ENCODE assay signal across 18 cellular contexts in the genomic region with DNA sequence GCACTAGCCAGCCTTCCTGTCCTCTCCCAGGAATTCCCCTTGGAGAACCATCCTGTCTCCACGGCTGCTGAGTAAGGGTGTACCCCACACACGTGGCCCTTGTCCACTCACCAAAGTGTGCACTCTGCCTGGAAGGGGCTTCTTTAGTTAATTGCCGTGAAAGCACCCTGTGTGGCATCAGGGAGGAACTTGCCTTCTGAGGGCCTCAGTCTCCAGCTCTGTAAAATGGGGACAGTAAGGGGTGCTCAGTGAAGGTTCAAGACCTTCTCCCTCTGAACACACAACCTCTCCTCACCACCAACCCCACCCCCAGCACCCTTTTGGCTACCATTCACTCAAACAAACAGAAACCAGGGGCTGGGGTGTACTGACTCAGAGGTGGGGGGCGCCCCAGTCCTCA. TPM values are rescaled to one million over a fixed set of nuclear protein-coding genes. Genes with fewer than 3 reads are reported as not detected.
DNase-seq lines count a peak whose midpoint lies in the region; ATAC-seq, FAIRE-seq and TF ChIP-seq lines count a peak whose summit lies in the region.
"Had no signal": no experiment of that assay in that cellular context is flagged by ENCODE, and none has a peak within 500 bp of the region (broad histone marks: within the 10 kb centered on the region; RNA-seq: fewer than 3 reads in every experiment).

No MANE protein-coding gene starts in this region.

- H3K36me3 Mint-ChIP-seq in GM23338 (ENCODE audit: low read depth) (peaks cover 2% of the 10 kb centered on the region; the same call in 1 of the 3 replicates), H9 (ENCODE audit: insufficient read depth in 1 of 3, low read depth in 3 of 3) (peaks cover 1 to 13% (median 2%) of the 10 kb centered on the region in 3 experiments; a peak in 6 of 7 replicates)
- H3K36me3 Mint-ChIP-seq: CD4-positive, alpha-beta memory T cell had no signal

- no peak overlapping the region for H3K9ac ChIP-seq in H9 (ENCODE audit: extremely low read depth, insufficient read length, low read length)
- no peak overlapping the region for H3K9ac ChIP-seq in H1 (replicated peaks in 1 of 4; ENCODE audit: extremely low read depth in 1 of 4, low read depth in 3 of 4, low read length in 3 of 4)

- H4K91ac ChIP-seq in H9 (ENCODE audit: insufficient read length, low read depth, low read length) (no peak overlapping the region), H1 (replicated peaks; ENCODE audit: insufficient read length, low read length) (no peak overlapping the region)

- H4K5ac ChIP-seq in H9 (ENCODE audit: insufficient read length, low read depth, low read length) (no peak overlapping the region), H1 (ENCODE audit: insufficient read length, low read depth, low read length) (no peak overlapping the region)

- H3K23me2 ChIP-seq in H9 (ENCODE audit: insufficient read length, low read depth, low read length, poor library complexity, severe bottlenecking) = no peaks in the 10 kb centered on the region
- H3K23me2 ChIP-seq in H1 (ENCODE audit: low read depth, low read length) = peaks cover 5% of the 10 kb centered on the region; the same call in 1 of the 2 replicates

- H3K27ac Mint-ChIP-seq in GM23338 (no peak overlapping the region), H9 (no peak overlapping the region)
- H3K27ac Mint-ChIP-seq: CD4-positive, alpha-beta memory T cell had no signal

- H3K4me3 ChIP-seq in GM23338 (no peak overlapping the region), H1 (ENCODE audit: extremely low read depth in 1 of 4, insufficient read depth in 2 of 4, low read depth in 3 of 4, low read length in 4 of 4) (no peak overlapping the region), stomach (no peak overlapping the region)

- intact Hi-C loops in stomach (cut with DNase I; ENCODE audit: low total_unique reads) = no loop called here

- H3K56ac ChIP-seq in H9 (ENCODE audit: insufficient read length, low read depth, low read length) (no peak overlapping the region), H1 (replicated peaks; ENCODE audit: insufficient read length, low read depth, low read length) (no peak overlapping the region)

- TF ChIP-seq EP300 in H1 (IDR thresholded peaks at IDR 0.05; ENCODE audit: borderline replicate concordance in 1 of 2, low read depth in 2 of 2, low read length in 2 of 2) = no peak
- TF ChIP-seq EP300 in stomach (IDR thresholded peaks at IDR 0.05) = no peak

- no CpG with 5 or more reads among the region's 4 CpGs for WGBS in H9 (ENCODE audit: extremely low coverage, insufficient read length, low lambda C conversion rate)
- WGBS in H1 (ENCODE audit: extremely low coverage in 1 of 2, insufficient coverage in 1 of 2, insufficient read length in 1 of 2, insufficient replicate concordance in 2 of 2, low coverage in 1 of 2, low lambda C conversion rate in 2 of 2, missing lambda C conversion rate in 1 of 2), 2 experiments = 90% methylated on average over 4 of the region's 4 CpGs; no CpG with 5 or more reads in 1 of the 2 experiments
- 72 to 89% (median 81%) methylated on average over 4 of the region's 4 CpGs for WGBS in stomach, 5 donors

- TF ChIP-seq POLR2A in H1 (IDR thresholded peaks at IDR 0.05; ENCODE audit: control extremely low read depth in 1 of 2, low read depth in 2 of 2, low read length in 2 of 2) (no peak), stomach (IDR thresholded peaks at IDR 0.05) (no peak)

- H3K23ac ChIP-seq in H9 (ENCODE audit: insufficient read length, low read depth, low read length) (no peak overlapping the region), H1 (ENCODE audit: insufficient read length) (no peak overlapping the region)

- H4K20me1 ChIP-seq in GM23338 (replicated peaks; ENCODE audit: insufficient read depth) (no peaks in the 10 kb centered on the region), H9 (ENCODE audit: control insufficient read depth, insufficient read depth, insufficient read length) (no peaks in the 10 kb centered on the region), H1 (replicated peaks in 1 of 2; ENCODE audit: control insufficient read depth in 1 of 2, insufficient read depth in 2 of 2, low read length in 2 of 2) (no peaks in the 10 kb centered on the region)

- TF ChIP-seq CTCF in GM23338 (conservative IDR thresholded peaks at IDR 0.05; ENCODE audit: low read depth in 2 of 2) (no peak), H9 (conservative IDR thresholded peaks at IDR 0.05) (no peak), H1 (IDR thresholded peaks at IDR 0.05; ENCODE audit: control extremely low read depth in 1 of 3, insufficient read depth in 1 of 3, low read depth in 1 of 3, low read length in 3 of 3) (no peak), stomach (IDR thresholded peaks at IDR 0.05) (no peak)

- H3K27ac ChIP-seq in GM23338 (ENCODE audit: low read depth) (no peak overlapping the region), H9 (ENCODE audit: insufficient read length, low read depth, low read length) (no peak overlapping the region), H1 (ENCODE audit: low read depth, low read length) (no peak overlapping the region), stomach (no peak overlapping the region)

- H3K9me3 Mint-ChIP-seq in GM23338 (peaks cover 15% of the 10 kb centered on the region), H9 (peaks cover 12% of the 10 kb centered on the region in 2 experiments; a peak in 4 of 5 replicates)

- H2AFZ ChIP-seq in GM23338 (peak overlapping the region; percentile 63; the same call in 1 of the 2 replicates), H9 (ENCODE audit: low read length) (no peak overlapping the region), H1 (ENCODE audit: low read length) (0 out of 2 replicates have a peak overlapping the region, but pooled peaks have one; percentile 15)

- H2AK5ac ChIP-seq in H9 (ENCODE audit: insufficient read length, low read length) (no peak overlapping the region), H1 (ENCODE audit: low read depth, low read length) (no peak overlapping the region)

- H2BK12ac ChIP-seq in H9 (ENCODE audit: insufficient read length, low read depth, low read length) (no peak overlapping the region), H1 (ENCODE audit: low read depth, low read length) (no peak overlapping the region)

- H3K4me1 Mint-ChIP-seq in GM23338 (peaks cover 6% of the 10 kb centered on the region), H9 (peaks cover 7% of the 10 kb centered on the region in 2 experiments)
- H3K4me1 Mint-ChIP-seq: CD4-positive, alpha-beta memory T cell had no signal

- H3K9me3 ChIP-seq in H9 (ENCODE audit: control insufficient read depth, low read depth, low read length) = no peaks in the 10 kb centered on the region
- peaks cover 6 to 7% of the 10 kb centered on the region in 2 experiments; a peak in 1 of 4 replicates for H3K9me3 ChIP-seq in H1 (ENCODE audit: insufficient read depth in 2 of 2, low read depth in 1 of 2, low read length in 1 of 2)
- peaks cover 0 to 16% (median 11%) of the 10 kb centered on the region in 4 donors for H3K9me3 ChIP-seq in stomach

- H2BK120ac ChIP-seq in H9 (ENCODE audit: low read depth, low read length, poor library complexity, severe bottlenecking) (no peak overlapping the region), H1 (replicated peaks; ENCODE audit: low read depth, low read length) (no peak overlapping the region)

- H3K9me2 ChIP-seq in GM23338 (ENCODE audit: insufficient read depth) = no peaks in the 10 kb centered on the region

- no peak for TF ChIP-seq RAD21 in H1 (IDR thresholded peaks at IDR 0.05 in 1 of 2, conservative IDR thresholded peaks at IDR 0.05 in 1 of 2; ENCODE audit: low read depth in 2 of 2, low read length in 2 of 2)

- H3K18ac ChIP-seq in H9 (ENCODE audit: insufficient read length, low read depth, low read length) (no peak overlapping the region), H1 (ENCODE audit: extremely low read depth, low read length) (peak overlapping the region; percentile 13; the same call in 1 of the 2 replicates)

- no peak overlapping the region for H2BK15ac ChIP-seq in H9 (ENCODE audit: low read depth, low read length)
- no peak overlapping the region; the same call in 1 of the 2 replicates for H2BK15ac ChIP-seq in H1 (ENCODE audit: low read length)

- H3K27me3 Mint-ChIP-seq in GM23338 (ENCODE audit: insufficient read depth, low read depth, poor library complexity) = no peaks in the 10 kb centered on the region
- H3K27me3 Mint-ChIP-seq in H9 (ENCODE audit: low read depth) = peaks cover 7% of the 10 kb centered on the region

- H4K8ac ChIP-seq in H9 (replicated peaks; ENCODE audit: insufficient read length, low read depth, low read length) (no peak overlapping the region), H1 (ENCODE audit: extremely low read depth, insufficient read depth, low read length) (no peak overlapping the region; the same call in 1 of the 2 replicates)

- no peaks in the 10 kb centered on the region for H3F3A ChIP-seq in GM23338 (replicated peaks; ENCODE audit: low read depth)

- H3K4me1 ChIP-seq in GM23338 (ENCODE audit: insufficient read depth) (no peaks in the 10 kb centered on the region), H9 (ENCODE audit: insufficient read depth, low read length) (no peaks in the 10 kb centered on the region), H1 (replicated peaks in 1 of 4; ENCODE audit: control insufficient read depth in 3 of 4, insufficient read depth in 4 of 4, low read length in 3 of 4) (peaks cover 0 to 3% (median 1%) of the 10 kb centered on the region in 4 experiments; a peak in 3 of 7 replicates), stomach (no peaks in the 10 kb centered on the region)

- H3K4ac ChIP-seq in H9 (ENCODE audit: low read depth, low read length) = no peak overlapping the region
- no peak overlapping the region for H3K4ac ChIP-seq in H1 (replicated peaks; ENCODE audit: insufficient read length, low read depth, low read length)

- H3K79me1 ChIP-seq in H9 (ENCODE audit: insufficient read depth, low read depth, low read length, poor library complexity, severe bottlenecking) (no peaks in the 10 kb centered on the region), H1 (ENCODE audit: low read depth, low read length) (no peaks in the 10 kb centered on the region)

- no peak for DNase-seq in GM23338 (ENCODE audit: low spot score)
- no peak for DNase-seq in H9
- DNase-seq in H1 (ENCODE audit: low read depth in 1 of 2, low spot score in 2 of 2) = no peak
- DNase-seq in LoVo (ENCODE audit: low spot score) = no peak
- no peak for DNase-seq in stomach
- no peak for DNase-seq in H4 (ENCODE audit: low spot score)
- DNase-seq: C1 segment of cervical spinal cord; Calu3; CD4-positive, alpha-beta memory T cell; COR-L47; DMS53; DMS79 treated with DMSO at 0.1 percent for 48 hours; GF-D8; HCEC 1CT had no signal

- H3K14ac ChIP-seq in H9 (ENCODE audit: insufficient read depth, low read length) = peak overlapping the region; percentile 20; the same call in 1 of the 2 replicates
- no peak overlapping the region for H3K14ac ChIP-seq in H1 (ENCODE audit: insufficient read length)

- POLR2A ChIA-PET in H1 (lab: Charles Lee; ENCODE audit: partially characterized antibody) = interaction anchor here (1.5 kb wide), 1 partner anchor 43 kb away, joined by 3 read pairs; no protein-coding TSS in a partner anchor

- H3K4me2 ChIP-seq in GM23338 (no peak overlapping the region), H9 (ENCODE audit: insufficient read depth, insufficient read length, low read length) (no peak overlapping the region), H1 (ENCODE audit: insufficient read depth in 1 of 2, low read depth in 2 of 2, low read length in 2 of 2) (no peak overlapping the region)

- H3K36me3 ChIP-seq in GM23338 (ENCODE audit: insufficient read depth) = no peaks in the 10 kb centered on the region
- H3K36me3 ChIP-seq in H1 (ENCODE audit: control insufficient read depth in 2 of 4, insufficient read depth in 4 of 4, low read length in 3 of 4) = no peaks in the 10 kb centered on the region
- H3K36me3 ChIP-seq in stomach = no peaks in the 10 kb centered on the region

- no peak for ATAC-seq in GM23338

- H3K4me3 Mint-ChIP-seq in GM23338 = no peak overlapping the region
- H3K4me3 Mint-ChIP-seq in H9 = no peak overlapping the region
- H3K4me3 Mint-ChIP-seq: CD4-positive, alpha-beta memory T cell had no signal

- H3K79me2 ChIP-seq in GM23338 (replicated peaks; ENCODE audit: insufficient read depth) (no peaks in the 10 kb centered on the region), H9 (ENCODE audit: insufficient read depth, low read length) (no peaks in the 10 kb centered on the region), H1 (ENCODE audit: control insufficient read depth in 1 of 2, insufficient read depth in 2 of 2, low read length in 2 of 2) (no peaks in the 10 kb centered on the region)

- H2BK5ac ChIP-seq in H9 (ENCODE audit: insufficient read length, low read length) = no peak overlapping the region
- H2BK5ac ChIP-seq in H1 (ENCODE audit: low read depth, low read length) = no peak overlapping the region

- CTCF ChIA-PET in H1 (lab: Charles Lee; ENCODE audit: partially characterized antibody) = no interaction called here

- no peaks in the 10 kb centered on the region for H3K27me3 ChIP-seq in GM23338 (ENCODE audit: insufficient read depth)
- H3K27me3 ChIP-seq in H9 (ENCODE audit: insufficient read depth, low read length) = no peaks in the 10 kb centered on the region
- H3K27me3 ChIP-seq in H1 (replicated peaks in 1 of 4; ENCODE audit: control insufficient read depth in 3 of 4, extremely low read depth in 1 of 4, insufficient read depth in 3 of 4, low read length in 3 of 4) = no peaks in the 10 kb centered on the region; a peak in 1 of 7 replicates
- H3K27me3 ChIP-seq in stomach = peaks cover 0 to 65% (median 8%) of the 10 kb centered on the region in 3 donors

- no peak for FAIRE-seq in H1 (lab: Jason Lieb, UNC)
- FAIRE-seq: GM12891, H54 had no signal

- H3T11ph ChIP-seq in H9 (ENCODE audit: low read length) = no peak overlapping the region

- no peak overlapping the region for H2BK20ac ChIP-seq in H9 (ENCODE audit: low read depth, low read length, poor library complexity, severe bottlenecking)
- no peak overlapping the region for H2BK20ac ChIP-seq in H1 (ENCODE audit: low read length)

RNA-seq across cellular contexts. Expression of a gene that starts 59.1 kb away (rescaled TPM):
- total RNA-seq in GM23338 (2014; rRNA removed; shearing (Covaris generic)) = 0.52 and 0.58 TPM in 2 replicates
- polyA plus RNA-seq in GM23338 (2016; fragmentation: Nextera tagmentation; extraction: Ambion mirVana) (0.74 and 1.1 TPM in 2 replicates), H1 (2011; rRNA removed) (0.26 and 0.33 TPM in 2 replicates), stomach (not detected)
- total RNA-seq in H9 (2021) (0.20 and 0.22 TPM in 2 replicates), stomach (not detected)
- 0.93 and 1.5 TPM in 2 replicates for total RNA-seq in H1 (2021; fragmentation: NEBNext Ultra II Directional; extraction: Animal tissue kit (Norgen Biotek cat#: 25700))
- polyA plus RNA-seq in H1 (2011; cell fraction: cytosol; rRNA removed) = 0.21 TPM
- polyA plus RNA-seq in H1 (2011; cell fraction: nucleus; rRNA removed) = 0.67 TPM
- 0.57 to 1.4 TPM (median 0.94 TPM) in 4 replicates for polyA plus RNA-seq in H1 (2012, experiment 1 of 2)
- 0.81 TPM for polyA plus RNA-seq in H1 (2012, experiment 2 of 2)
- polyA plus RNA-seq in H1 (2013, experiment 1 of 2) = 0.53 TPM
- 0.39 TPM for polyA plus RNA-seq in H1 (2013, experiment 2 of 2)
- polyA minus RNA-seq in H1 (2011; rRNA and poly(A)+ RNA removed) = 0.35 TPM in 1 of 2 replicates, not detected in the other
- polyA minus RNA-seq in H1 (2011; cell fraction: cytosol; rRNA and poly(A)+ RNA removed) = not detected
- polyA minus RNA-seq in H1 (2011; cell fraction: nucleus; rRNA and poly(A)+ RNA removed) = 0.70 TPM
- 0.39 and 0.97 TPM in 2 replicates for total RNA-seq in H4 (2014; rRNA removed; shearing (Covaris generic))
- total RNA-seq: A673; CD4-positive, alpha-beta memory T cell had no signal
- polyA plus RNA-seq: BJ; CD4-positive, alpha-beta memory T cell had no signal
